ENCODE assay signal across 9 cellular contexts in the genomic region with DNA sequence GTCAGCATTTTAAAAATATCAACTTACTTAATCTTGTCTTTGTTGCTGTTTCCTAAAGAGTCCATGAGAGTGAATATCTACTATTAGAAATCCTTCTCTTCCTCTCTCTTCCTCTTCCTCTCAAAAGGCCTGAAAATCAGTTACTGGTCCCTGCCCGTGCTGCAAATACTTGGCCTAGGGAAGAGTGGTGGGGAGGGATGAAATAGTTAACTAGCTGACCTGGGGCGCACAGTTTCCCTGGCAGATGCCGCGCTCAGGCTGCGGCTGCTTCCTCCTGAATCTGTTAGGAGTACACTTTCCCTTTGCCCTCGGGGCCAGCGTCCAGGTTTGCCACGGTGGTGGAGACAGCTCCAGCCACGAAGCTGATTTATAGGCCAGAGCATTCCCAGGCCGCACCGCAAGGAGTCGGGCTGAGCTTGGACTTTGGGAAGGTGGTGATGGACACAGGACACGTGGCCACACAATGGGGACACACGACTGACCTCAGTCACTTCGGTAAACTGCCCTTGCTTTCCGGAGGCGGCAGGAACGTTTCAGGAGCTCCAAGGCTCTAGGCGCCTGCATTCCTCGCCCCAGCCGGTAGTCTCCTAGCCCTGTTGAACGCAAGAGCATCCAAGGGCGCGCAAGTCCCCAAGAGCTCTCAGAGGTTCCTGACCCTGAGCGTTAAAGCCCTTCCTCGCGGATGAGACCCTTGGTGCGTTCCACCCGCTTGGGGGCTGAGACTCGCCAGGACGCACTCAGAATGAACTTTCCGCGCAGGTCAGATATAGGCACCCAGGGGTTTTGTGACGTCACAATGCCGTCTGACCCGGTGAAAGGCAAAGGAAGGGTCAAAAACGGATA. TPM values are rescaled to one million over a fixed set of nuclear protein-coding genes. Genes with fewer than 3 reads are reported as not detected.
A peak's percentile ranks its signal among the peaks of the same experiment; 100 is the strongest.
DNase-seq lines count a peak whose midpoint lies in the region; ATAC-seq and TF ChIP-seq lines count a peak whose summit lies in the region.
"Had no signal": no experiment of that assay in that cellular context is flagged by ENCODE, and none has a peak within 500 bp of the region (broad histone marks: within the 10 kb centered on the region; RNA-seq: fewer than 3 reads in every experiment).

No MANE protein-coding gene starts in this region.

- H3K27ac ChIP-seq in iPS DF 6.9 (ENCODE audit: low read length) (no peak overlapping the region), stomach (no peak overlapping the region), coronary artery (no peak overlapping the region)

- TF ChIP-seq EP300 in stomach (IDR thresholded peaks at IDR 0.05), result no peak

- peaks cover 75% of the 10 kb centered on the region for H3K27me3 Mint-ChIP-seq in activated T-cell treated with anti-CD3 and anti-CD28 coated beads, Interleukin-2, amount 50 U/mL, for 24 hours

- peaks cover 56% of the 10 kb centered on the region for H3K27me3 ChIP-seq in iPS DF 6.9 (ENCODE audit: control insufficient read depth, insufficient read depth, low read length)
- H3K27me3 ChIP-seq in stomach, result peaks cover 7 to 93% (median 38%) of the 10 kb centered on the region in 3 donors

- peak overlapping the region; percentile 5; the same call in 1 of the 2 replicates for H3K4me3 ChIP-seq in iPS DF 6.9 (ENCODE audit: low read length)
- no peak overlapping the region for H3K4me3 ChIP-seq in stomach
- no peak overlapping the region for H3K4me3 ChIP-seq in coronary artery

- peak overlapping the region; percentile 10 for H3K4me3 Mint-ChIP-seq in activated T-cell treated with anti-CD3 and anti-CD28 coated beads, Interleukin-2, amount 50 U/mL, for 24 hours

- peaks cover 19% of the 10 kb centered on the region for H3K4me1 Mint-ChIP-seq in activated T-cell treated with anti-CD3 and anti-CD28 coated beads, Interleukin-2, amount 50 U/mL, for 24 hours (ENCODE audit: low read depth)

- no peak for TF ChIP-seq POLR2A in stomach (IDR thresholded peaks at IDR 0.05)

- H3K36me3 Mint-ChIP-seq in activated T-cell treated with anti-CD3 and anti-CD28 coated beads, Interleukin-2, amount 50 U/mL, for 24 hours (ENCODE audit: low read depth), result no peaks in the 10 kb centered on the region

- ATAC-seq in HG02798 (IDR thresholded peaks at IDR 0.05; ENCODE audit: poor library complexity, unreplicated experiment), result no peak

- no peaks in the 10 kb centered on the region for H3K9me3 Mint-ChIP-seq in activated T-cell treated with anti-CD3 and anti-CD28 coated beads, Interleukin-2, amount 50 U/mL, for 24 hours

- H3K36me3 ChIP-seq in iPS DF 6.9 (ENCODE audit: control insufficient read depth, insufficient read depth, low read length) (no peaks in the 10 kb centered on the region), stomach (no peaks in the 10 kb centered on the region)

- H3K27ac Mint-ChIP-seq in activated T-cell treated with anti-CD3 and anti-CD28 coated beads, Interleukin-2, amount 50 U/mL, for 24 hours, result no peak overlapping the region

- H3K4me1 ChIP-seq in iPS DF 6.9 (ENCODE audit: control insufficient read depth, insufficient read depth, low read length) (peaks cover 7% of the 10 kb centered on the region; the same call in 1 of the 2 replicates), stomach (peaks cover 8 to 17% (median 10%) of the 10 kb centered on the region in 4 donors)

- intact Hi-C loops in stomach (cut with DNase I; ENCODE audit: low total_unique reads), result loop anchor here (5.0 to 10.0 kb wide), 2 partner anchors 554 to 597 kb away; no protein-coding TSS in a partner anchor

- no peak for DNase-seq in activated T-cell treated with anti-CD3 and anti-CD28 coated beads, Interleukin-2, amount 50 U/mL, for 24 hours
- no peak for DNase-seq in activated T-cell treated with anti-CD3 and anti-CD28 coated beads, Interleukin-2, amount 50 U/mL, for 1 hour
- DNase-seq in NCI-H69 (lab: John Stamatoyannopoulos, UW) (peak; percentile 91), iPS DF 6.9 (ENCODE audit: low read depth, low spot score) (no peak), stomach (peak; percentile 45), GM19240 (ENCODE audit: insufficient read length, low spot score) (no peak), coronary artery (ENCODE audit: low spot score) (no peak)

- H3K9me3 ChIP-seq in iPS DF 6.9 (ENCODE audit: control insufficient read depth, insufficient read depth, low read length) (no peaks in the 10 kb centered on the region), stomach (no peaks in the 10 kb centered on the region)

- peak in 2 of 7 experiments; percentile 19 to 20 for TF ChIP-seq CTCF in stomach (IDR thresholded peaks at IDR 0.05)
- TF ChIP-seq CTCF in coronary artery (IDR thresholded peaks at IDR 0.05), result no peak

- no CpG with 5 or more reads among the region's 37 CpGs for WGBS in iPS DF 6.9 (ENCODE audit: insufficient coverage, insufficient read length)
- 5 to 9% (median 8%) methylated on average over 37 of the region's 37 CpGs for WGBS in stomach, 5 donors

RNA-seq across cellular contexts. Expression of a gene that starts 7.1 kb away (rescaled TPM):
- under 1 TPM in 3 of 5 donors, not detected in 2; 0.29 to 0.55 (median 0.45) TPM for total RNA-seq in stomach
- polyA plus RNA-seq in stomach, result under 1 TPM; 0.10 to 0.92 (median 0.37) TPM
- total RNA-seq: activated CD8-positive, alpha-beta memory T cell treated with anti-CD3 and anti-CD28 coated beads for 36 hours had no signal

RNA-seq across cellular contexts. Expression of a gene that starts 33.3 kb away (rescaled TPM):
- total RNA-seq in stomach, result 1 to 10 TPM in 1 of 5 donors, not detected in 4; 1.1 TPM
- polyA plus RNA-seq in stomach, result under 1 TPM in 1 of 3 donors, not detected in 2; 0.08 TPM
- total RNA-seq: activated CD8-positive, alpha-beta memory T cell treated with anti-CD3 and anti-CD28 coated beads for 36 hours had no signal

Comparison
In these comparisons a context has a peak if more than half of its experiments do, and no peak if none do; other contexts are left out.
1. DNase-seq: peak in NCI-H69 (single experiment) and stomach (single experiment); none in activated T-cell treated with anti-CD3 and anti-CD28 coated beads, Interleukin-2, amount 50 U/mL, for 24 hours (single experiment), activated T-cell treated with anti-CD3 and anti-CD28 coated beads, Interleukin-2, amount 50 U/mL, for 1 hour (single experiment), iPS DF 6.9 (single experiment), GM19240 (single experiment) and coronary artery (single experiment).